ENCODE assay signal across 1 cellular context in the genomic region with DNA sequence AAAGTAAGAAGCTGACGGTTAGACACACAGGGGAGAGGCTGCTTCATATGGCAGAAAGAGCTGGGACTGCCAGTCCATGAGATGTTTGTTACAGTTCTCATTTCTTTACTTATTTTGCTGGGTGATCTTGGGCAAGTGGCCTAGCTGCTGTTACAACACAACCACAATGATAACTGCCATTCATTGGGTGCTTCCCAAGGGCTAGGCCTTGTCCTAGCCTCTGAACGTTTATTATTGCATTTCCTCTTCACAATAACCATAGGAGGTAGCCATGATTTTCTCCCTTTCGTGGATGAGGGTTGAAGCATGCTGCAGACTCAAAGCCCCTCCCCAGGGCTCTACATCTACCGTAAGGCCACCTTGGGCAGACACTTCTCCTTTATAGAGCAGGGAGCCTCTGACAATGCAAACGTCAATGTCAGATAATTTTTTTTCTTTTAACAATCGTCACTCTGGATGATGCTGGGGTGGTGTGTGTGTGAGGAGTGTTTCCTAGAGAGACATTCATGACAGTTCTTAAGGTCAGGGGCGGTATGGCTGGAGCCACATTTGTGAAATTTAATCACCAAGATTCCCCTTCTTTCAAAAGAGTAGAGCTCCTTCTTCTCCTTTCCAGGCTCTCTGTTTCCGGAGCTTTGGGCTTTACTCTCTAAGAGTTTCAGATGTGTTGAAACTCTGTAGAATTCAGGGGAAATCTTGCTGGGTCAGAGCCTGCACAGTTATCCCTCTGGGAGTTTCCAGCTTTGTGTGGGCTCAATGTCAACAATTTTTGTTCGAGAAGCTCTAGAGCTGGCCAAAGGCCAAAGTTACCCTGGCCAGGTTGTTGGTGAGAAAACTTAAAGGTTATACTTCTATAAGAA.
TF ChIP-seq lines count a peak whose summit lies in the region.

No MANE protein-coding gene starts in this region.

TF ChIP-seq in SK-N-SH treated with all-trans-retinoic acid at 6 μM for 48 hours, 23 proteins besides CTCF, POLR2A, EP300 and RAD21 (continued from another document):
- TF ChIP-seq ZNF70 (CRISPR knock-in tag; IDR thresholded peaks at IDR 0.05) (no peak), GLIS3 (CRISPR knock-in tag; IDR thresholded peaks at IDR 0.05) (no peak), TOX (CRISPR knock-in tag; IDR thresholded peaks at IDR 0.05; ENCODE audit: borderline replicate concordance) (no peak), TSHZ2 (CRISPR knock-in tag; IDR thresholded peaks at IDR 0.05) (no peak), ZNF565 (CRISPR knock-in tag; conservative IDR thresholded peaks at IDR 0.05; ENCODE audit: low read depth) (no peak)
TF ChIP-seq in SK-N-SH treated with all-trans-retinoic acid at 6 μM for 48 hours: peak in this region for 0.
